ENCODE assay signal across 8 cellular contexts in genomic region chr5:150413902-150414790, GRCh38. TPM values are rescaled to one million over a fixed set of nuclear protein-coding genes. Genes with fewer than 3 reads are reported as not detected.
DNase-seq lines count a peak whose midpoint lies in the region; ATAC-seq and TF ChIP-seq lines count a peak whose summit lies in the region.
"Not testable (repeated sequence)": the region's sequence is repeated elsewhere in the genome, so short reads cannot be mapped to it uniquely, and the experiment has no call there.

No MANE protein-coding gene starts in this region.

- not testable (repeated sequence) for TF ChIP-seq POLR2A in spleen (IDR thresholded peaks at IDR 0.05)

- H3K4me3 ChIP-seq in CD8-positive, alpha-beta memory T cell (ENCODE audit: low read length); right atrium auricular region; upper lobe of right lung: not testable (repeated sequence)
- H3K4me3 ChIP-seq in OCI-LY3 (ENCODE audit: low read length) = peak overlapping the region; percentile 61; the same call in 1 of the 2 replicates
- peak overlapping the region in 1 of 8 donors; percentile 86 for H3K4me3 ChIP-seq in spleen

- intact Hi-C loops in natural killer cell (cut with micrococcal nuclease); spleen (cut with DNase I; ENCODE audit: low total_unique reads); upper lobe of right lung (cut with DNase I): not testable (repeated sequence)

- not testable (repeated sequence) for H3K9me3 ChIP-seq in CD8-positive, alpha-beta memory T cell (ENCODE audit: low read length); OCI-LY3 (ENCODE audit: insufficient read depth, low read length); right atrium auricular region; spleen; upper lobe of right lung

- H3K36me3 Mint-ChIP-seq in CD8-positive, alpha-beta memory T cell = peaks cover 0 to 15% (median 2%) of the 10 kb centered on the region in 3 donors
- H3K36me3 Mint-ChIP-seq in activated T-cell treated with anti-CD3 and anti-CD28 coated beads, Interleukin-2, amount 50 U/mL, for 72 hours (ENCODE audit: insufficient read depth in 2 of 2); natural killer cell: not testable (repeated sequence)

- not testable (repeated sequence) for H3K36me3 ChIP-seq in CD8-positive, alpha-beta memory T cell (ENCODE audit: insufficient read depth, low read length); right atrium auricular region; upper lobe of right lung
- H3K36me3 ChIP-seq in OCI-LY3 (replicated peaks; ENCODE audit: low read depth, low read length) (peaks cover 30% of the 10 kb centered on the region), spleen (peaks cover 0 to 12% (median under 1%) of the 10 kb centered on the region in 6 donors)

- not testable (repeated sequence) for DNase-seq in CD8-positive, alpha-beta memory T cell; activated T-cell treated with anti-CD3 and anti-CD28 coated beads, Interleukin-2, amount 50 U/mL, for 72 hours; caudate nucleus (lab: John Stamatoyannopoulos, UW); right atrium auricular region (ENCODE audit: low spot score); natural killer cell
- DNase-seq in spleen (peak; percentile 72), upper lobe of right lung (peak; percentile 50)

- peak overlapping the region; percentile 96 for H3K27ac ChIP-seq in CD8-positive, alpha-beta memory T cell (ENCODE audit: low read depth, low read length)
- H3K27ac ChIP-seq in OCI-LY3 (ENCODE audit: low read length) = peak overlapping the region; percentile 100
- peak overlapping the region; percentile 72 for H3K27ac ChIP-seq in caudate nucleus (ENCODE audit: low read depth, low read length)
- peak overlapping the region; percentile 80 to 84 for H3K27ac ChIP-seq in right atrium auricular region
- peak overlapping the region; percentile 93 to 99 (median 98) for H3K27ac ChIP-seq in spleen
- peak overlapping the region; percentile 97 for H3K27ac ChIP-seq in upper lobe of right lung

- peak overlapping the region in 3 of 7 donors; percentile 13 to 33 (median 17) for H3K4me3 Mint-ChIP-seq in CD8-positive, alpha-beta memory T cell
- H3K4me3 Mint-ChIP-seq in activated T-cell treated with anti-CD3 and anti-CD28 coated beads, Interleukin-2, amount 50 U/mL, for 72 hours = peak overlapping the region in 1 of 2 donors; percentile 90
- H3K4me3 Mint-ChIP-seq in natural killer cell = peak overlapping the region; percentile 98

- peak overlapping the region; percentile 81 for H3K4me2 ChIP-seq in OCI-LY3 (ENCODE audit: low read length)

- peaks cover 44% of the 10 kb centered on the region for H3K79me2 ChIP-seq in OCI-LY3 (ENCODE audit: low read length)

- peaks cover 37 to 40% (median 40%) of the 10 kb centered on the region in 3 donors for H3K4me1 Mint-ChIP-seq in CD8-positive, alpha-beta memory T cell
- peaks cover 35% of the 10 kb centered on the region for H3K4me1 Mint-ChIP-seq in activated T-cell treated with anti-CD3 and anti-CD28 coated beads, Interleukin-2, amount 50 U/mL, for 72 hours (ENCODE audit: low read depth)
- peaks cover 47 to 48% of the 10 kb centered on the region in 2 donors for H3K4me1 Mint-ChIP-seq in natural killer cell

- not testable (repeated sequence) for H3K27me3 ChIP-seq in CD8-positive, alpha-beta memory T cell (ENCODE audit: insufficient read depth, low read length, poor library complexity, severe bottlenecking); OCI-LY3 (ENCODE audit: low read depth, low read length); right atrium auricular region; spleen (replicated peaks in 1 of 7); upper lobe of right lung

- ATAC-seq in activated T-cell treated with anti-CD3 and anti-CD28 coated beads, Interleukin-2, amount 50 U/mL, for 72 hours (replicated peaks in 1 of 2); natural killer cell; upper lobe of right lung: not testable (repeated sequence)

- peaks cover 38% of the 10 kb centered on the region for H3K4me1 ChIP-seq in CD8-positive, alpha-beta memory T cell (ENCODE audit: insufficient read depth, low read length)
- H3K4me1 ChIP-seq in OCI-LY3 (ENCODE audit: low read length) (peaks cover 37% of the 10 kb centered on the region), right atrium auricular region (peaks cover 0 to 20% of the 10 kb centered on the region in 2 donors), spleen (peaks cover 12 to 97% (median 56%) of the 10 kb centered on the region in 6 donors), upper lobe of right lung (peaks cover 17% of the 10 kb centered on the region)

- peak overlapping the region; percentile 98 to 100 (median 100) for H3K27ac Mint-ChIP-seq in CD8-positive, alpha-beta memory T cell
- H3K27ac Mint-ChIP-seq in activated T-cell treated with anti-CD3 and anti-CD28 coated beads, Interleukin-2, amount 50 U/mL, for 72 hours = peak overlapping the region; percentile 88
- H3K27ac Mint-ChIP-seq in natural killer cell = peak overlapping the region; percentile 99 to 100

- peaks cover 30% of the 10 kb centered on the region for H4K20me1 ChIP-seq in OCI-LY3 (ENCODE audit: insufficient read depth, low read length)

- CTCF ChIA-PET in CD8-positive, alpha-beta memory T cell (lab: Charles Lee) = interaction anchor here (0.8 to 4.3 kb wide), 3 partner anchors 31 to 36 kb away, joined by 4 to 23 read pairs (median 4); partner anchors contain the start of gene RPS14

- POLR2A ChIA-PET in CD8-positive, alpha-beta memory T cell (lab: Charles Lee) = interaction anchor here (2.7 to 4.2 kb wide), 2 partner anchors 15 to 36 kb away, joined by 9 to 37 read pairs; partner anchors contain the start of gene RPS14

- H3K27me3 Mint-ChIP-seq in CD8-positive, alpha-beta memory T cell; activated T-cell treated with anti-CD3 and anti-CD28 coated beads, Interleukin-2, amount 50 U/mL, for 72 hours (ENCODE audit: low read depth); natural killer cell (ENCODE audit: low read depth in 2 of 2): not testable (repeated sequence)

- not testable (repeated sequence) for H2AFZ ChIP-seq in OCI-LY3 (ENCODE audit: low read depth, low read length)

- not testable (repeated sequence) for TF ChIP-seq CTCF in OCI-LY3 (IDR thresholded peaks at IDR 0.05; ENCODE audit: low read depth, low read length); right atrium auricular region (IDR thresholded peaks at IDR 0.05); natural killer cell (IDR thresholded peaks at IDR 0.05); spleen (IDR thresholded peaks at IDR 0.05 in 8 of 11, conservative IDR thresholded peaks at IDR 0.05 in 3 of 11); upper lobe of right lung (IDR thresholded peaks at IDR 0.05)

- H3K9ac ChIP-seq in OCI-LY3 (ENCODE audit: low read length) = peak overlapping the region; percentile 95

- not testable (repeated sequence) for H3K9me3 Mint-ChIP-seq in CD8-positive, alpha-beta memory T cell; activated T-cell treated with anti-CD3 and anti-CD28 coated beads, Interleukin-2, amount 50 U/mL, for 72 hours; natural killer cell

- 72 to 84% (median 77%) methylated on average over 16 of the region's 16 CpGs for WGBS in spleen, 5 donors

RNA-seq across cellular contexts. Expression of gene CD74, which starts 1.4 kb away (rescaled TPM):
- total RNA-seq in CD8-positive, alpha-beta memory T cell = 100 to 1,000 TPM; 319 to 324 TPM
- polyA plus RNA-seq in CD8-positive, alpha-beta memory T cell = 1,273 TPM
- total RNA-seq in activated T-cell treated with anti-CD3 and anti-CD28 coated beads, Interleukin-2, amount 50 U/mL, for 72 hours = 100 to 1,000 TPM; 363 to 455 TPM
- total RNA-seq in right atrium auricular region (100 to 1,000 TPM; 268 to 424 TPM), natural killer cell (100 to 1,000 TPM; 550 to 913 (median 748) TPM), spleen (1,000 to 10,000 TPM; 3,224 to 5,563 (median 4,811) TPM), upper lobe of right lung (2,961 TPM)
- 1,000 to 10,000 TPM; 3,319 to 4,860 (median 4,644) TPM for polyA plus RNA-seq in spleen

RNA-seq across cellular contexts. Expression of gene RPS14, which starts 35.4 kb away (rescaled TPM):
- 1,000 to 10,000 TPM; 2,924 to 3,007 TPM for total RNA-seq in CD8-positive, alpha-beta memory T cell
- 6,416 TPM for polyA plus RNA-seq in CD8-positive, alpha-beta memory T cell
- 1,000 to 10,000 TPM; 2,954 to 3,917 TPM for total RNA-seq in activated T-cell treated with anti-CD3 and anti-CD28 coated beads, Interleukin-2, amount 50 U/mL, for 72 hours
- total RNA-seq in right atrium auricular region = 1,000 to 10,000 TPM; 1,334 to 2,461 TPM
- total RNA-seq in natural killer cell = 1,000 to 10,000 TPM; 1,744 to 2,278 (median 2,016) TPM
- 1,000 to 10,000 TPM; 1,801 to 2,829 (median 2,025) TPM for total RNA-seq in spleen
- polyA plus RNA-seq in spleen = 1,000 to 10,000 TPM; 5,417 to 8,400 (median 8,329) TPM
- 1,578 TPM for total RNA-seq in upper lobe of right lung

RNA-seq across cellular contexts. Expression of gene TCOF1, which starts 56.6 kb away (rescaled TPM):
- total RNA-seq in CD8-positive, alpha-beta memory T cell = 100 to 1,000 TPM; 116 to 120 TPM
- polyA plus RNA-seq in CD8-positive, alpha-beta memory T cell = 33.1 TPM
- total RNA-seq in activated T-cell treated with anti-CD3 and anti-CD28 coated beads, Interleukin-2, amount 50 U/mL, for 72 hours = 10 to 100 TPM; 55.5 to 62.3 TPM
- total RNA-seq in right atrium auricular region (10 to 100 TPM; 17.5 to 18.1 TPM), natural killer cell (10 to 100 TPM; 51.5 to 62.6 (median 51.7) TPM), spleen (10 to 100 TPM; 31.8 to 44.3 (median 34.8) TPM), upper lobe of right lung (31.1 TPM)
- 10 to 100 TPM; 15.3 to 20.1 (median 19.0) TPM for polyA plus RNA-seq in spleen
